11 cellular contexts compared by ENCODE assay signal in genomic region chr15:30953183-30953582, GRCh38.
"Had no signal": no experiment of that assay in that cellular context is flagged by ENCODE, and none has a peak within 500 bp of the region (broad histone marks: within the 10 kb centered on the region; RNA-seq: fewer than 3 reads in every experiment).

No MANE protein-coding gene starts in this region.

- H3K4me3 ChIP-seq: breast epithelium, esophagus squamous epithelium, transverse colon had no signal

- DNase-seq: activated CD4-positive, alpha-beta T cell treated with anti-CD3 and anti-CD28 coated beads, Interleukin-2, amount 50 U/mL, for 1 hour; activated effector memory CD4-positive, alpha-beta T cell treated with Interleukin-2 at 50 U/mL for 16 hours; anterior cingulate cortex; esophagus squamous epithelium; naive B cell; stimulated activated CD4-positive, alpha-beta T cell treated with anti-CD3 and anti-CD28 coated beads, Interleukin-1b, Interleukin-23, amount 100 ng/mL, for 48 hours; stimulated activated naive B cell treated with anti-CD40 and anti-IgM and Interleukin-4, amounts not matched to agents 10 μg/mL and 1 μg/mL and 100 μg/mL, for 72 hours; substantia nigra; transverse colon had no signal

- ATAC-seq: stimulated activated naive B cell treated with anti-CD40 and anti-IgM and Interleukin-4, amounts not matched to agents 10 μg/mL and 1 μg/mL and 100 μg/mL, for 72 hours had no signal

- H3K4me1 ChIP-seq: breast epithelium, parathyroid adenoma, transverse colon had no signal

- H3K27ac ChIP-seq: breast epithelium, parathyroid adenoma, transverse colon had no signal

- H3K9me3 ChIP-seq: esophagus squamous epithelium, transverse colon had no signal

- H3K27me3 ChIP-seq: breast epithelium, esophagus squamous epithelium, transverse colon had no signal
